Comparison of ENCODE assay signal across 29 cellular contexts in the genomic region with DNA sequence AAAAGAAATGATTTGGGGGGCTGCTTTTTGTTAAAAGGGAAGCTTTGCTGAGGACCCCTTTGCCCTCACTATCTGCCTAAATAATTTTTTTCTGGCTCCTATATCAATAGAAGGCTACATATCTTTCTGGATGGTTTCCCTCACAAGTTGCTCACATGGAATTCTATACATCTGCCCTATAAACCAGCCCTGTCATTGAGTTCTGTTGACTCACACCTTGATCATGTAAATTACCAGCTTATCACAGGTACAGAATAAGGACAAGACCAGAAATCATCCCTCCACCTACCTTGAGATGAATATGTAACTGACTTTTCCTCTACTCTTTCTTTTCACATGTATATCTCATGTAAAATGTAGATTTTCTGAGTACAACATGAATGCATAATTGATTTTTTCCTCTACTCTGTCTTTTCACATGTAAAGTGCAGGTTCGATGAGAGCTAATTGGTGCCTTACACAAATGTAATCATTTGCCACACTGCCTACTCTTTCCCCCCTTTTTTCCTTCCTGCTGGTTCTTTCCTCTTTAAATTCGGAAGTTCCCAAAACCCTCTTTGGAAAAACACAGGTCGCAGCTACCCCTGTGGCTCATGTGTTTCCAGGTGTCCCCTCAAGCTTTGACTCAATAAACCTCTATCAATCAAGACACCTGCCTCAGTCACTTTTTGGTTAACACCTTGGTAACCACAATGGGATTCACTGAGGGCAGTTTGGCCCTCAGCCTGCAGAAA. TPM values are rescaled to one million over a fixed set of nuclear protein-coding genes. Genes with fewer than 3 reads are reported as not detected.
DNase-seq lines count a peak whose midpoint lies in the region; ATAC-seq, FAIRE-seq and TF ChIP-seq lines count a peak whose summit lies in the region.
"Had no signal": no experiment of that assay in that cellular context is flagged by ENCODE, and none has a peak within 500 bp of the region (broad histone marks: within the 10 kb centered on the region; RNA-seq: fewer than 3 reads in every experiment).

No MANE protein-coding gene starts in this region.

- no peak for TF ChIP-seq EP300 in K562 (IDR thresholded peaks at IDR 0.05; ENCODE audit: low read length)

- TF ChIP-seq CTCF in K562 (IDR thresholded peaks at IDR 0.05 in 2 of 3, conservative IDR thresholded peaks at IDR 0.05 in 1 of 3; ENCODE audit: insufficient read depth in 2 of 3, low read depth in 1 of 3, low read length in 3 of 3): no peak

- CTCF ChIA-PET in K562 (lab: Yijun Ruan, JAX; ENCODE audit: low intra/inter-chr PET ratio): no interaction called here

- FAIRE-seq in K562 (lab: Jason Lieb, UNC): no peak
- no peak for FAIRE-seq in GM19239 (lab: Jason Lieb, UNC)
- FAIRE-seq: endometrium, G401.6, islet of Langerhans had no signal

- H3K9me3 ChIP-seq in ES-I3 (ENCODE audit: control insufficient read depth, insufficient read depth, low read length): no peaks in the 10 kb centered on the region
- H3K9me3 ChIP-seq in K562 (replicated peaks; ENCODE audit: control insufficient read depth, insufficient read depth, low read depth, low read length): no peaks in the 10 kb centered on the region
- no peaks in the 10 kb centered on the region for H3K9me3 ChIP-seq in T-helper 17 cell (ENCODE audit: control insufficient read depth, low read length, poor library complexity, severe bottlenecking)
- H3K9me3 ChIP-seq: adrenal gland, breast epithelium, right lobe of liver had no signal

- no peak overlapping the region for H3K4me2 ChIP-seq in K562 (ENCODE audit: insufficient read depth, low read length)
- H3K4me2 ChIP-seq: KMS-11 had no signal

- H3K27me3 ChIP-seq in K562 (ENCODE audit: control insufficient read depth in 2 of 2, insufficient read depth in 2 of 2, low read length in 2 of 2): no peaks in the 10 kb centered on the region
- H3K27me3 ChIP-seq: adrenal gland, breast epithelium, right lobe of liver had no signal

- no peak overlapping the region for H3K4me3 Mint-ChIP-seq in T-helper 17 cell
- H3K4me3 Mint-ChIP-seq: activated B cell treated with CpG ODN at 0.5 μM for 24 hours; activated CD4-positive, alpha-beta memory T cell treated with anti-CD3 and anti-CD28 coated beads, Interleukin-2, amount 10 ng/mL, durations not matched to agents 7 days and 5 days had no signal

- no peak overlapping the region for H3K27ac ChIP-seq in K562 (ENCODE audit: extremely low read depth, low read depth, low read length)
- H3K27ac ChIP-seq: adrenal gland, breast epithelium, KMS-11, right lobe of liver had no signal

- DNase-seq in NCI-H146 (lab: John Stamatoyannopoulos, UW) (peak; percentile 75), K562 (ENCODE audit: extremely low read depth in 1 of 4, low spot score in 3 of 4) (no peak), iPS-NIHi11 (ENCODE audit: low spot score) (peak; percentile 14), GM19239 (ENCODE audit: insufficient read length, low spot score) (no peak), T-helper 2 cell (no peak), T-helper 17 cell (no peak)
- DNase-seq: activated B cell treated with CpG ODN at 0.5 μM for 24 hours; activated CD4-positive, alpha-beta memory T cell treated with anti-CD3 and anti-CD28 coated beads, Interleukin-2, amount 10 ng/mL, durations not matched to agents 7 days and 5 days; activated gamma-delta T cell; adrenal gland; HCEC 1CT; head of caudate nucleus; NCI-H1694; NCI-H2227 treated with DMSO at 0.1 percent for 48 hours; right lobe of liver; T-helper 9 cell had no signal

- H3K4me1 Mint-ChIP-seq in T-helper 17 cell: peaks cover 4% of the 10 kb centered on the region
- H3K4me1 Mint-ChIP-seq: activated CD4-positive, alpha-beta memory T cell treated with anti-CD3 and anti-CD28 coated beads, Interleukin-2, amount 10 ng/mL, durations not matched to agents 7 days and 5 days had no signal

- POLR2A ChIA-PET in K562 (lab: Yijun Ruan, JAX): interaction anchor here (0.6 to 3.3 kb wide), 12 partner anchors 8 to 571 kb away, joined by 3 to 15 read pairs (median 4); no protein-coding TSS in a partner anchor

- H3K36me3 Mint-ChIP-seq in T-helper 17 cell (ENCODE audit: low read depth): no peaks in the 10 kb centered on the region

- no peaks in the 10 kb centered on the region for H3K36me3 ChIP-seq in ES-I3 (ENCODE audit: insufficient read depth, low read length)
- no peaks in the 10 kb centered on the region for H3K36me3 ChIP-seq in K562 (ENCODE audit: control insufficient read depth, insufficient read depth, low read length)
- H3K36me3 ChIP-seq: adrenal gland, breast epithelium had no signal

- H3K4me3 ChIP-seq in K562: no peak overlapping the region
- H3K4me3 ChIP-seq: adrenal gland, breast epithelium, right lobe of liver had no signal

- H3K9ac ChIP-seq in ES-I3 (ENCODE audit: low read depth, low read length) (0 out of 2 replicates have a peak overlapping the region, but pooled peaks have one; percentile 8), K562 (ENCODE audit: insufficient read depth in 1 of 2, low read depth in 2 of 2, low read length in 2 of 2) (no peak overlapping the region)
- H3K9ac ChIP-seq: KMS-11 had no signal

- H3K27ac Mint-ChIP-seq in T-helper 17 cell: no peak overlapping the region
- H3K27ac Mint-ChIP-seq: activated B cell treated with CpG ODN at 0.5 μM for 24 hours; activated CD4-positive, alpha-beta memory T cell treated with anti-CD3 and anti-CD28 coated beads, Interleukin-2, amount 10 ng/mL, durations not matched to agents 7 days and 5 days had no signal

- intact Hi-C loops in K562 (cut with micrococcal nuclease): no loop called here

- no TSS peak for BruUV-seq in K562 (replicated peaks; lab: Mats Ljungman, UMichigan)

- peak overlapping the region; percentile 35; the same call in 1 of the 2 replicates for H2AFZ ChIP-seq in K562 (ENCODE audit: low read depth, low read length)

- no peaks in the 10 kb centered on the region for H3K9me1 ChIP-seq in K562 (ENCODE audit: control insufficient read depth, insufficient read depth, low read length)

- H3K79me2 ChIP-seq in K562 (ENCODE audit: control insufficient read depth, insufficient read depth, low read length): no peaks in the 10 kb centered on the region

- H4K20me1 ChIP-seq in K562 (replicated peaks; ENCODE audit: control insufficient read depth, insufficient read depth, low read length): no peaks in the 10 kb centered on the region

- peaks cover 32% of the 10 kb centered on the region for H3K27me3 Mint-ChIP-seq in T-helper 17 cell

- no peak for TF ChIP-seq RAD21 in K562 (CRISPR knock-in tag; conservative IDR thresholded peaks at IDR 0.05 in 1 of 2, IDR thresholded peaks at IDR 0.05 in 1 of 2)

- no peak for TF ChIP-seq POLR2A in K562 (conservative IDR thresholded peaks at IDR 0.05)

- ATAC-seq in K562 (no peak), T-helper 17 cell (no peak)
- ATAC-seq: right lobe of liver, SK-N-SH treated with all-trans-retinoic acid at 6 μM for 48 hours had no signal

- H3K4me1 ChIP-seq in ES-I3 (ENCODE audit: insufficient read depth, low read length): peaks cover 38% of the 10 kb centered on the region
- H3K4me1 ChIP-seq in K562 (replicated peaks in 1 of 2; ENCODE audit: control insufficient read depth in 2 of 2, insufficient read depth in 2 of 2, low read length in 2 of 2): peaks cover 0 to 29% of the 10 kb centered on the region in 2 experiments; a peak in 2 of 5 replicates
- H3K4me1 ChIP-seq: adrenal gland, breast epithelium had no signal

- in situ Hi-C loops in K562 (cut with MboI): no loop called here

- 57% methylated on average over 3 of the region's 3 CpGs for WGBS in K562 (ENCODE audit: insufficient coverage, low coverage, missing lambda C conversion rate)

RNA-seq across cellular contexts. Expression of gene CYP3A43, which starts 12.5 kb away (rescaled TPM):
- not detected in 2 replicates for total RNA-seq in K562 (2011; cell fraction: chromatin; rRNA removed; ENCODE audit: low replicate concordance)
- total RNA-seq in K562 (2011; cell fraction: nucleolus; rRNA removed): not detected in 2 replicates
- total RNA-seq in K562 (2011; cell fraction: nucleoplasm; rRNA removed): not detected in 2 replicates
- total RNA-seq in K562 (2014; rRNA removed) (not detected in 2 replicates), K562 (2014; rRNA removed; fragmentation: Illumina TruSeq; extraction: Trizol) (not detected in 2 replicates), K562 (2015; rRNA removed; fragmentation: Illumina TruSeq; extraction: Trizol) (not detected in 2 replicates), K562 (2021) (not detected in 2 replicates), T-helper 17 cell (not detected)
- polyA plus RNA-seq in K562 (2011; rRNA removed) (0.05 TPM in 1 of 2 replicates, not detected in the other), K562 (2014; fragmentation: Illumina TruSeq; extraction: Trizol) (not detected in 2 replicates), K562 (2014; fragmentation: Nextera tagmentation; extraction: Ambion mirVana) (not detected), K562 (2014; rRNA removed) (not detected in 2 replicates)
- 0.12 TPM in 1 of 2 replicates, not detected in the other for polyA plus RNA-seq in K562 (2011; cell fraction: cytosol; rRNA removed)
- 0.13 TPM in 1 of 2 replicates, not detected in the other for polyA plus RNA-seq in K562 (2011; cell fraction: nucleus; rRNA removed)
- 0.11 TPM in 1 of 2 replicates, not detected in the other for polyA plus RNA-seq in K562 (2012)
- not detected in 2 replicates for polyA minus RNA-seq in K562 (2011; rRNA and poly(A)+ RNA removed)
- not detected in 2 replicates for polyA minus RNA-seq in K562 (2011; cell fraction: cytosol; rRNA and poly(A)+ RNA removed)
- not detected in 2 replicates for polyA minus RNA-seq in K562 (2011; cell fraction: nucleus; rRNA and poly(A)+ RNA removed)
- total RNA-seq: activated B cell treated with CpG ODN at 0.5 μM for 24 hours; activated CD4-positive, alpha-beta memory T cell treated with anti-CD3 and anti-CD28 coated beads, Interleukin-2, amount 10 ng/mL, durations not matched to agents 7 days and 5 days; adrenal gland; breast epithelium; lower leg skin; mononuclear cell; RPMI7951; subcutaneous adipose tissue had no signal
- polyA plus RNA-seq: adrenal gland had no signal

RNA-seq across cellular contexts. Expression of gene OR2AE1, which starts 36.5 kb away (rescaled TPM):
- total RNA-seq in K562 (2011; cell fraction: chromatin; rRNA removed; ENCODE audit: low replicate concordance): 0.39 TPM in 1 of 2 replicates, not detected in the other
- not detected in 2 replicates for total RNA-seq in K562 (2011; cell fraction: nucleolus; rRNA removed)
- total RNA-seq in K562 (2011; cell fraction: nucleoplasm; rRNA removed): 0.88 and 2.0 TPM in 2 replicates
- total RNA-seq in K562 (2014; rRNA removed) (0.27 TPM in 1 of 2 replicates, not detected in the other), K562 (2014; rRNA removed; fragmentation: Illumina TruSeq; extraction: Trizol) (not detected in 2 replicates), K562 (2015; rRNA removed; fragmentation: Illumina TruSeq; extraction: Trizol) (not detected in 2 replicates), K562 (2021) (not detected in 2 replicates), T-helper 17 cell (not detected)
- polyA plus RNA-seq in K562 (2011; rRNA removed) (not detected in 2 replicates), K562 (2014; fragmentation: Illumina TruSeq; extraction: Trizol) (not detected in 2 replicates), K562 (2014; fragmentation: Nextera tagmentation; extraction: Ambion mirVana) (not detected), K562 (2014; rRNA removed) (not detected in 2 replicates)
- polyA plus RNA-seq in K562 (2011; cell fraction: cytosol; rRNA removed): not detected in 2 replicates
- not detected in 2 replicates for polyA plus RNA-seq in K562 (2011; cell fraction: nucleus; rRNA removed)
- not detected in 2 replicates for polyA plus RNA-seq in K562 (2012)
- 0.70 TPM in 1 of 2 replicates, not detected in the other for polyA minus RNA-seq in K562 (2011; rRNA and poly(A)+ RNA removed)
- not detected in 2 replicates for polyA minus RNA-seq in K562 (2011; cell fraction: cytosol; rRNA and poly(A)+ RNA removed)
- polyA minus RNA-seq in K562 (2011; cell fraction: nucleus; rRNA and poly(A)+ RNA removed): 0.44 TPM in 1 of 2 replicates, not detected in the other
- total RNA-seq: activated CD4-positive, alpha-beta memory T cell treated with anti-CD3 and anti-CD28 coated beads, Interleukin-2, amount 10 ng/mL, durations not matched to agents 7 days and 5 days; mononuclear cell; right lobe of liver; RPMI7951; ureter had no signal
- polyA plus RNA-seq: adrenal gland, neural cell had no signal

RNA-seq across cellular contexts. Expression of gene CYP3A4, which starts 56.3 kb away (rescaled TPM):
- not detected in 2 replicates for total RNA-seq in K562 (2011; cell fraction: chromatin; rRNA removed; ENCODE audit: low replicate concordance)
- not detected in 2 replicates for total RNA-seq in K562 (2011; cell fraction: nucleolus; rRNA removed)
- total RNA-seq in K562 (2011; cell fraction: nucleoplasm; rRNA removed): not detected in 2 replicates
- total RNA-seq in K562 (2014; rRNA removed) (not detected in 2 replicates), K562 (2014; rRNA removed; fragmentation: Illumina TruSeq; extraction: Trizol) (not detected in 2 replicates), K562 (2015; rRNA removed; fragmentation: Illumina TruSeq; extraction: Trizol) (not detected in 2 replicates), K562 (2021) (0.07 and 0.18 TPM in 2 replicates), T-helper 17 cell (not detected)
- polyA plus RNA-seq in K562 (2011; rRNA removed) (not detected in 2 replicates), K562 (2014; fragmentation: Illumina TruSeq; extraction: Trizol) (not detected in 2 replicates), K562 (2014; fragmentation: Nextera tagmentation; extraction: Ambion mirVana) (under 1 TPM in 1 of 2 experiments, not detected in 1; 0.08 TPM), K562 (2014; rRNA removed) (not detected in 2 replicates)
- polyA plus RNA-seq in K562 (2011; cell fraction: cytosol; rRNA removed): not detected in 2 replicates
- polyA plus RNA-seq in K562 (2011; cell fraction: nucleus; rRNA removed): not detected in 2 replicates
- not detected in 2 replicates for polyA plus RNA-seq in K562 (2012)
- not detected in 2 replicates for polyA minus RNA-seq in K562 (2011; rRNA and poly(A)+ RNA removed)
- not detected in 2 replicates for polyA minus RNA-seq in K562 (2011; cell fraction: cytosol; rRNA and poly(A)+ RNA removed)
- polyA minus RNA-seq in K562 (2011; cell fraction: nucleus; rRNA and poly(A)+ RNA removed): not detected in 2 replicates
- total RNA-seq: activated B cell treated with CpG ODN at 0.5 μM for 24 hours; activated CD4-positive, alpha-beta memory T cell treated with anti-CD3 and anti-CD28 coated beads, Interleukin-2, amount 10 ng/mL, durations not matched to agents 7 days and 5 days; mononuclear cell; RPMI7951; ureter had no signal
- polyA plus RNA-seq: neural cell had no signal

Comparison
In these comparisons a context has a peak if more than half of its experiments do, and no peak if none do; other contexts are left out.
1. DNase-seq: peak in NCI-H146 (single experiment) and iPS-NIHi11 (single experiment); none in K562 (0 of 4), GM19239 (single experiment), T-helper 2 cell (0 of 5) and T-helper 17 cell (0 of 3).